Comparison of ENCODE assay signal across 18 cellular contexts in the genomic region with DNA sequence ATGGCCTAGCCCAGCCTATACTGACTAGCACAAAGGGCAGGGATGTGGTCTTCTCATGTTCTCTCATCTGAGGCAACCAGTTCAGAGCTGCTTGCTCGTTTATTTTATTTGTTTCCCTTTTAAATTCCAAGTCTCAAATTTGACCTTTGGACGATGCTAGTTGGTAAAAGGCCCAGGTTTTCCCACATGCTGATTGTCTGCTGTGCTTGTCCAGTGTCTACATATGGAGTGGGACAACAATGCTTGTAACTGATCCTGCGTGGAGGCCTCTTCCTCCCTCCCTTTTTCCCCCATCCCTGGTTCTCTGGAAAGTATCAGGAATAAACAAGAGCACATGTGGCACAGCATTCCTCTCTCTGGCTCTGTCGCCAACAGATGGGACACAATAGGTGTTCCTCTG. TPM values are rescaled to one million over a fixed set of nuclear protein-coding genes. Genes with fewer than 3 reads are reported as not detected.
A peak's percentile ranks its signal among the peaks of the same experiment; 100 is the strongest.
DNase-seq lines count a peak whose midpoint lies in the region; ATAC-seq, FAIRE-seq and TF ChIP-seq lines count a peak whose summit lies in the region.
"Had no signal": no experiment of that assay in that cellular context is flagged by ENCODE, and none has a peak within 500 bp of the region (broad histone marks: within the 10 kb centered on the region; RNA-seq: fewer than 3 reads in every experiment).

No MANE protein-coding gene starts in this region.

- DNase-seq in NCI-H2029 treated with DMSO at 0.1 percent for 48 hours (lab: John Stamatoyannopoulos, UW), result peak; percentile 24
- peak; percentile 43 for DNase-seq in dedifferentiated amniotic fluid mesenchymal stem cell (ENCODE audit: extremely low spot score)
- peak; percentile 3 for DNase-seq in HepG2 (ENCODE audit: low spot score)
- DNase-seq in ACHN, result no peak
- DNase-seq in activated effector memory CD4-positive, alpha-beta T cell treated with Interleukin-2 at 50 U/mL for 16 hours, result no peak
- DNase-seq: AML-193, H7, NCI-H1417, NCI-H2081 treated with DMSO at 0.1 percent for 48 hours, NCI-H748 treated with DMSO at 0.1 percent for 48 hours had no signal

- no peak overlapping the region for H3K4me3 ChIP-seq in BLaER1
- no peak overlapping the region for H3K4me3 ChIP-seq in HepG2 (replicated peaks in 1 of 3; ENCODE audit: insufficient read depth in 1 of 3, low read depth in 2 of 3, low read length in 3 of 3)
- H3K4me3 ChIP-seq: SK-N-MC had no signal

- H2AFZ ChIP-seq in HepG2 (ENCODE audit: low read length), result no peak overlapping the region

- no peak for TF ChIP-seq EP300 in HepG2 (IDR thresholded peaks at IDR 0.05; ENCODE audit: low read depth in 2 of 2, low read length in 2 of 2)
- no peak for TF ChIP-seq EP300 in HepG2 (CRISPR knock-in tag; IDR thresholded peaks at IDR 0.05; ENCODE audit: borderline replicate concordance)

- BruUV-seq in HepG2 (replicated peaks; lab: Mats Ljungman, UMichigan), result no TSS peak

- TF ChIP-seq CTCF in HepG2 (CRISPR knock-in tag; IDR thresholded peaks at IDR 0.05), result no peak

- H3K36me3 ChIP-seq in BLaER1 (no peaks in the 10 kb centered on the region), HepG2 (replicated peaks in 1 of 2; ENCODE audit: control insufficient read depth in 1 of 2, insufficient read depth in 2 of 2, low read length in 2 of 2) (no peaks in the 10 kb centered on the region)

- no peaks in the 10 kb centered on the region for H4K20me1 ChIP-seq in BLaER1
- H4K20me1 ChIP-seq in HepG2 (ENCODE audit: insufficient read depth, low read length), result no peaks in the 10 kb centered on the region

- H3K9me3 ChIP-seq in BLaER1 (no peaks in the 10 kb centered on the region), HepG2 (ENCODE audit: low read length) (no peaks in the 10 kb centered on the region)
- H3K9me3 ChIP-seq: Caco-2 had no signal

- intact Hi-C loops in HepG2 (cut with micrococcal nuclease; ENCODE audit: unreplicated experiment), result no loop called here

- CTCF ChIA-PET in HepG2 (lab: Yijun Ruan, JAX; ENCODE audit: low intra/inter-chr PET ratio, low total read pairs), result no interaction called here

- no peak for FAIRE-seq in HepG2 (lab: Jason Lieb, UNC)

- 3% methylated on average over 4 of the region's 4 CpGs for WGBS in HepG2 (ENCODE audit: low lambda C conversion rate)

- H3K9ac ChIP-seq in BLaER1 (no peak overlapping the region), HepG2 (ENCODE audit: insufficient read depth, low read depth, low read length) (no peak overlapping the region)

- in situ Hi-C loops in HepG2 (cut with HindIII; ENCODE audit: extremely low pct_ligation_motif_present, low pct_unique_long_range_greater_than_20kb), result loop anchor here (10.0 kb wide), 1 partner anchor 256 kb away; no protein-coding TSS in a partner anchor
- in situ Hi-C loops in ACHN (cut with HindIII; ENCODE audit: low pct_ligation_motif_present, low pct_unique_long_range_greater_than_20kb, low sequenced_read_pairs), result no loop called here

- H3K27ac ChIP-seq in BLaER1 (no peak overlapping the region), HepG2 (ENCODE audit: extremely low read length, insufficient read depth, low read length) (no peak overlapping the region)
- H3K27ac ChIP-seq: HL-60, SK-N-MC had no signal

- TF ChIP-seq POLR2A in HepG2 (IDR thresholded peaks at IDR 0.05; ENCODE audit: insufficient read depth in 1 of 2, low read depth in 2 of 2, low read length in 2 of 2), result no peak

- no peak for ATAC-seq in HepG2
- no peak for ATAC-seq in HG03097 (IDR thresholded peaks at IDR 0.05; ENCODE audit: low FRiP score, unreplicated experiment)
- no peak for ATAC-seq in GM21526 (IDR thresholded peaks at IDR 0.05; ENCODE audit: low FRiP score, unreplicated experiment)
- ATAC-seq: Panc1, Right ventricle myocardium inferior had no signal

- TF ChIP-seq RAD21 in HepG2 (CRISPR knock-in tag; IDR thresholded peaks at IDR 0.05), result no peak

- H3K4me1 ChIP-seq in BLaER1 (peaks cover 43% of the 10 kb centered on the region), HepG2 (ENCODE audit: insufficient read depth, low read length) (no peaks in the 10 kb centered on the region)
- H3K4me1 ChIP-seq: Caco-2 had no signal

- H3K27me3 ChIP-seq in BLaER1, result no peaks in the 10 kb centered on the region
- no peaks in the 10 kb centered on the region for H3K27me3 ChIP-seq in HepG2 (ENCODE audit: control insufficient read depth in 1 of 2, insufficient read depth in 2 of 2, low read length in 2 of 2)

- POLR2A ChIA-PET in HepG2 (lab: Yijun Ruan, JAX), result no interaction called here

- H3K4me2 ChIP-seq in BLaER1, result peak overlapping the region; percentile 9; the same call in 1 of the 2 replicates
- no peak overlapping the region for H3K4me2 ChIP-seq in HepG2 (ENCODE audit: low read depth, low read length)

- H3K79me2 ChIP-seq in HepG2 (ENCODE audit: insufficient read depth, low read length), result no peaks in the 10 kb centered on the region

TF ChIP-seq in HepG2, 621 proteins besides CTCF, POLR2A, EP300 and RAD21:
- TF ChIP-seq HNF4G (IDR thresholded peaks at IDR 0.05; ENCODE audit: borderline replicate concordance, low read depth, low read length) (no peak), HNF4G (CRISPR knock-in tag; IDR thresholded peaks at IDR 0.05; ENCODE audit: borderline replicate concordance, low read depth) (no peak)
- TF ChIP-seq, protein P1, sequence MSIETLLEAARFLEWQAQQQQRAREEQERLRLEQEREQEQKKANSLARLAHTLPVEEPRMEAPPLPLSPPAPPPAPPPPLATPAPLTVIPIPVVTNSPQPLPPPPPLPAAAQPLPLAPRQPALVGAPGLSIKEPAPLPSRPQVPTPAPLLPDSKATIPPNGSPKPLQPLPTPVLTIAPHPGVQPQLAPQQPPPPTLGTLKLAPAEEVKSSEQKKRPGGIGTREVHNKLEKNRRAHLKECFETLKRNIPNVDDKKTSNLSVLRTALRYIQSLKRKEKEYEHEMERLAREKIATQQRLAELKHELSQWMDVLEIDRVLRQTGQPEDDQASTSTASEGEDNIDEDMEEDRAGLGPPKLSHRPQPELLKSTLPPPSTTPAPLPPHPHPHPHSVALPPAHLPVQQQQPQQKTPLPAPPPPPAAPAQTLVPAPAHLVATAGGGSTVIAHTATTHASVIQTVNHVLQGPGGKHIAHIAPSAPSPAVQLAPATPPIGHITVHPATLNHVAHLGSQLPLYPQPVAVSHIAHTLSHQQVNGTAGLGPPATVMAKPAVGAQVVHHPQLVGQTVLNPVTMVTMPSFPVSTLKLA (IDR thresholded peaks at IDR 0.05), result peak; percentile 3; the same call in 1 of the 2 replicates
TF ChIP-seq in HepG2: peak in this region for 1.

RNA-seq across cellular contexts. Expression of a gene that starts 34.0 kb away (rescaled TPM):
- total RNA-seq in HepG2 (2016; rRNA removed; fragmentation: Illumina TruSeq; extraction: Trizol), result not detected in 2 replicates
- total RNA-seq in HepG2 (2016; cell fraction: cytosol; rRNA removed; fragmentation: Illumina TruSeq; extraction: Trizol; ENCODE audit: low read depth), result not detected in 2 replicates
- 0.11 TPM in 1 of 2 replicates, not detected in the other for total RNA-seq in HepG2 (2016; cell fraction: insoluble cytoplasmic fraction; rRNA removed; fragmentation: Illumina TruSeq; extraction: Trizol)
- not detected in 2 replicates for total RNA-seq in HepG2 (2016; cell fraction: membrane; rRNA removed; fragmentation: Illumina TruSeq; extraction: Trizol)
- not detected in 2 replicates for total RNA-seq in HepG2 (2016; cell fraction: nucleus; rRNA removed; fragmentation: Illumina TruSeq; extraction: Trizol)
- polyA plus RNA-seq in HepG2 (2011; rRNA removed), result 0.04 and 0.11 TPM in 2 replicates
- 0.04 TPM in 1 of 2 replicates, not detected in the other for polyA plus RNA-seq in HepG2 (2011; cell fraction: cytosol; rRNA removed)
- not detected in 2 replicates for polyA plus RNA-seq in HepG2 (2011; cell fraction: nucleus; rRNA removed)
- 0.17 and 0.38 TPM in 2 replicates for polyA plus RNA-seq in HepG2 (2012)
- polyA plus RNA-seq in HepG2 (2016; cell fraction: cytosol; fragmentation: Illumina TruSeq; extraction: Trizol; ENCODE audit: low read depth), result not detected in 2 replicates
- not detected in 2 replicates for polyA plus RNA-seq in HepG2 (2016; cell fraction: insoluble cytoplasmic fraction; fragmentation: Illumina TruSeq; extraction: Trizol; ENCODE audit: low read depth)
- polyA plus RNA-seq in HepG2 (2016; cell fraction: membrane; fragmentation: Illumina TruSeq; extraction: Trizol; ENCODE audit: low read depth), result 0.20 TPM in 1 of 2 replicates, not detected in the other
- not detected in 2 replicates for polyA plus RNA-seq in HepG2 (2016; cell fraction: nucleus; fragmentation: Illumina TruSeq; extraction: Trizol; ENCODE audit: insufficient read depth, low read depth)
- polyA minus RNA-seq in HepG2 (2011; rRNA and poly(A)+ RNA removed; ENCODE audit: low replicate concordance), result not detected in 2 replicates
- not detected in 2 replicates for polyA minus RNA-seq in HepG2 (2011; cell fraction: cytosol; rRNA and poly(A)+ RNA removed)
- 0.39 TPM in 1 of 2 replicates, not detected in the other for polyA minus RNA-seq in HepG2 (2011; cell fraction: nucleus; rRNA and poly(A)+ RNA removed)

Comparison
In these comparisons a context has a peak if more than half of its experiments do, and no peak if none do; other contexts are left out.
1. DNase-seq: peak in NCI-H2029 treated with DMSO at 0.1 percent for 48 hours (single experiment), dedifferentiated amniotic fluid mesenchymal stem cell (single experiment) and HepG2 (single experiment); none in ACHN (single experiment) and activated effector memory CD4-positive, alpha-beta T cell treated with Interleukin-2 at 50 U/mL for 16 hours (single experiment).